Comparison of ENCODE assay signal across 20 cellular contexts in genomic region chr16:82252582-82252981, GRCh38.
"Had no signal": no experiment of that assay in that cellular context is flagged by ENCODE, and none has a peak within 500 bp of the region (broad histone marks: within the 10 kb centered on the region; RNA-seq: fewer than 3 reads in every experiment).

No MANE protein-coding gene starts in this region.

- ATAC-seq: Panc1, PC-3 had no signal

- DNase-seq: KBM-7, NCI-H1092, NCI-H1105 treated with DMSO at 0.1 percent for 48 hours, NCI-H1417 treated with DMSO at 0.1 percent for 48 hours, NCI-H146, NCI-H1694 treated with DMSO at 0.1 percent for 48 hours, NCI-H1930, NCI-H2081, NCI-H2107, NCI-H2171, NCI-H226, NCI-H446, NCI-H510A, NCI-H524 treated with DMSO at 0.1 percent for 48 hours, NCI-H69, NCI-H774, PC-3, SHP77, SK-N-SH had no signal
